8 cellular contexts compared by ENCODE assay signal in the genomic region with DNA sequence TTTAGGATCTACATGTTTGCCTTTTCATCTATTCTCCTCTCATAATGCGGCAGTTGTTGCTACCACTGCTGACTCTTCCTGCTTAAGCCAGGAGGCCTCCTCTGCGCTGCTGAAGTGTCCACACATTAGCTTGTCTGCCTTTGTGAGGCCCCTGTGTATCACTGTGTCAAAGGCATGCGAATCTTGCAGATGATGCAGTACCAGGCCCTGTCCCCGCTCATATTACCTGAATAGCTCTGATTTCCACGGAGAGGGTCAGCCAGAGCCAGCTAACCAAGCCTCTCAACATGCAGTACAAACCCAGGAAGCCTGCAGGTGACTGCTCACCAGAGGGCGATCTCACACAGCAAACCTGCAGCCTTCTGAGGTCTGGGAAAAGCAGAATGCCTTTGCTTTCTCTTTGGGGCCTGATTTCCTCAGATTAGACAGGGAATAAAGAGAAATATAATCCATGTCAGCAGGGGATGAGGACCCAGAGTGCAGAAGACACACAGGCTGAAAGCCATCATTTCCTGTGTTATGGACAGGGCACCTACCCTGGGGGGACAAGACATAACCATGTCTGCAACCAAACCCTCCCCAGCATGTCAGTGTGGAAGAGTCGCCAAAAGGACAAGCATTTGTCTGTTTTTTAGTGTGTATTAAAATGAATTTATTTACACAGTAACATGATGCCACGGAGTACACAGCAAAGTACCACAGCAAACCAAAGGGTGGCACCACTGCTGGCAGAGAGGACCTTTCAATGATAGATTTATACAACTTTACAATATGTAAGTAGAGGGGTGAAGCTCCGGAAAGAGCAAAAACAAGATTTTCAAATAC. TPM values are rescaled to one million over a fixed set of nuclear protein-coding genes. Genes with fewer than 3 reads are reported as not detected.
A peak's percentile ranks its signal among the peaks of the same experiment; 100 is the strongest.
DNase-seq lines count a peak whose midpoint lies in the region; ATAC-seq and TF ChIP-seq lines count a peak whose summit lies in the region.

No MANE protein-coding gene starts in this region.

- ATAC-seq in HG03342 (IDR thresholded peaks at IDR 0.05; ENCODE audit: unreplicated experiment), result no peak
- no peak for ATAC-seq in HG03280 (IDR thresholded peaks at IDR 0.05; ENCODE audit: unreplicated experiment)

- CTCF ChIA-PET in HEK293T (lab: Yijun Ruan, JAX), result interaction anchor here (0.6 to 2.3 kb wide), 7 partner anchors 11 to 435 kb away, joined by 3 to 14 read pairs (median 4); no protein-coding TSS in a partner anchor

- H3K27me3 ChIP-seq in cardiac muscle cell, result no peaks in the 10 kb centered on the region
- H3K27me3 ChIP-seq in rectal smooth muscle tissue (ENCODE audit: control insufficient read depth, insufficient read depth, low read length), result no peaks in the 10 kb centered on the region

- no peak overlapping the region for H3K9ac ChIP-seq in rectal smooth muscle tissue (ENCODE audit: low read length)

- peak; percentile 78 for TF ChIP-seq CTCF in cardiac muscle cell (IDR thresholded peaks at IDR 0.05; ENCODE audit: low read depth, low read length)

- H3K4me1 ChIP-seq in cardiac muscle cell (ENCODE audit: low read depth) (peaks cover 6% of the 10 kb centered on the region), rectal smooth muscle tissue (ENCODE audit: control insufficient read depth, insufficient read depth, low read length) (peaks cover 5% of the 10 kb centered on the region)

- H3K27ac ChIP-seq in cardiac muscle cell (peak overlapping the region; percentile 55), rectal smooth muscle tissue (ENCODE audit: low read depth, low read length) (peak overlapping the region; percentile 31)

- POLR2A ChIA-PET in HEK293T (lab: Yijun Ruan, JAX), result no interaction called here

- H3K9me3 ChIP-seq in cardiac muscle cell (ENCODE audit: low read depth), result no peaks in the 10 kb centered on the region

- no peaks in the 10 kb centered on the region for H3K36me3 ChIP-seq in cardiac muscle cell
- peaks cover 3% of the 10 kb centered on the region for H3K36me3 ChIP-seq in rectal smooth muscle tissue (ENCODE audit: control insufficient read depth, insufficient read depth, low read length)

- DNase-seq in CD1c-positive myeloid dendritic cell (ENCODE audit: extremely low spot score), result peak; percentile 33
- peak; percentile 77 for DNase-seq in HEK293T (ENCODE audit: extremely low spot score)
- peak; percentile 73 for DNase-seq in NCI-H82 treated with DMSO at 0.1 percent for 48 hours (lab: John Stamatoyannopoulos, UW; ENCODE audit: unreplicated experiment)
- peak; percentile 31 for DNase-seq in activated naive CD4-positive, alpha-beta T cell treated with anti-CD3 and anti-CD28 coated beads, Interleukin-2, amount 50 U/mL, for 16 hours
- DNase-seq in cardiac muscle cell (ENCODE audit: low read depth in 1 of 2, low spot score in 1 of 2), result peak; percentile 75 to 82

- H3K4me3 ChIP-seq in cardiac muscle cell (no peak overlapping the region), rectal smooth muscle tissue (ENCODE audit: low read length) (no peak overlapping the region)

TF ChIP-seq in HEK293T, 16 proteins besides CTCF, POLR2A, EP300 and RAD21:
- TF ChIP-seq CTBP1 (IDR thresholded peaks at IDR 0.05; ENCODE audit: borderline replicate concordance) (no peak), SUZ12 (IDR thresholded peaks at IDR 0.05) (no peak), TARDBP (IDR thresholded peaks at IDR 0.05) (no peak), SP1 (IDR thresholded peaks at IDR 0.05) (no peak), L3MBTL2 (conservative IDR thresholded peaks at IDR 0.05) (no peak), ARNT (IDR thresholded peaks at IDR 0.05) (no peak), FOXK2 (IDR thresholded peaks at IDR 0.05) (no peak), LEF1 (IDR thresholded peaks at IDR 0.05; ENCODE audit: borderline replicate concordance) (no peak), ZNF384 (IDR thresholded peaks at IDR 0.05) (no peak), NFRKB (IDR thresholded peaks at IDR 0.05) (no peak), ELF4 (IDR thresholded peaks at IDR 0.05) (no peak), FOXM1 (IDR thresholded peaks at IDR 0.05; ENCODE audit: borderline replicate concordance) (no peak), HDGF (IDR thresholded peaks at IDR 0.05; ENCODE audit: borderline replicate concordance) (no peak), FOXA1 (IDR thresholded peaks at IDR 0.05) (no peak), BHLHE40 (IDR thresholded peaks at IDR 0.05; ENCODE audit: borderline replicate concordance) (no peak)
- TF ChIP-seq, protein P1, sequence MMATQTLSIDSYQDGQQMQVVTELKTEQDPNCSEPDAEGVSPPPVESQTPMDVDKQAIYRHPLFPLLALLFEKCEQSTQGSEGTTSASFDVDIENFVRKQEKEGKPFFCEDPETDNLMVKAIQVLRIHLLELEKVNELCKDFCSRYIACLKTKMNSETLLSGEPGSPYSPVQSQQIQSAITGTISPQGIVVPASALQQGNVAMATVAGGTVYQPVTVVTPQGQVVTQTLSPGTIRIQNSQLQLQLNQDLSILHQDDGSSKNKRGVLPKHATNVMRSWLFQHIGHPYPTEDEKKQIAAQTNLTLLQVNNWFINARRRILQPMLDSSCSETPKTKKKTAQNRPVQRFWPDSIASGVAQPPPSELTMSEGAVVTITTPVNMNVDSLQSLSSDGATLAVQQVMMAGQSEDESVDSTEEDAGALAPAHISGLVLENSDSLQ (IDR thresholded peaks at IDR 0.05), result no peak

RNA-seq across cellular contexts. Expression of gene TSPAN3, which starts 36.8 kb away (rescaled TPM):
- total RNA-seq in cardiac muscle cell, result 302 and 316 TPM in 2 replicates
- polyA plus RNA-seq in cardiac muscle cell, result 411 and 427 TPM in 2 replicates
